ENCODE assay signal across 8 cellular contexts in genomic region chr15:101187820-101188516, GRCh38.
A peak's percentile ranks its signal among the peaks of the same experiment; 100 is the strongest.
DNase-seq lines count a peak whose midpoint lies in the region; ATAC-seq and TF ChIP-seq lines count a peak whose summit lies in the region.

No MANE protein-coding gene starts in this region.

- peaks cover 100% of the 10 kb centered on the region for H3K79me2 ChIP-seq in GM23248 (ENCODE audit: insufficient read depth)

- H3K36me3 ChIP-seq in GM23248 (ENCODE audit: low read depth) = no peaks in the 10 kb centered on the region
- H3K36me3 ChIP-seq in tibial nerve = no peaks in the 10 kb centered on the region
- H3K36me3 ChIP-seq in CD4-positive, alpha-beta memory T cell (ENCODE audit: insufficient read depth, low read length) = no peaks in the 10 kb centered on the region

- no peak for TF ChIP-seq CTCF in tibial nerve (IDR thresholded peaks at IDR 0.05)

- DNase-seq in CD1c-positive myeloid dendritic cell (ENCODE audit: extremely low spot score) (peak; percentile 51), GM23248 (no peak), immature natural killer cell (no peak), tibial nerve (ENCODE audit: low spot score in 2 of 2) (no peak), NCI-H1694 treated with DMSO at 0.1 percent for 48 hours (lab: John Stamatoyannopoulos, UW) (no peak), NCI-H2081 (lab: John Stamatoyannopoulos, UW) (no peak)
- DNase-seq in activated naive CD4-positive, alpha-beta T cell treated with anti-CD3 and anti-CD28 coated beads, Interleukin-2, amount 50 U/mL, for 72 hours (ENCODE audit: low spot score in 2 of 2) = no peak
- no peak for DNase-seq in CD4-positive, alpha-beta memory T cell

- H3K4me3 ChIP-seq in GM23248 (peak overlapping the region; percentile 40), tibial nerve (peak overlapping the region in 1 of 4 donors; percentile 31)
- no peak overlapping the region for H3K4me3 ChIP-seq in CD4-positive, alpha-beta memory T cell (ENCODE audit: low read length in 2 of 2)

- peak overlapping the region; percentile 91 to 98 for H3K27ac Mint-ChIP-seq in activated naive CD4-positive, alpha-beta T cell treated with anti-CD3 and anti-CD28 coated beads, Interleukin-2, amount 50 U/mL, for 72 hours
- peak overlapping the region in 5 of 6 donors; percentile 3 to 76 (median 32) for H3K27ac Mint-ChIP-seq in immature natural killer cell
- H3K27ac Mint-ChIP-seq in CD4-positive, alpha-beta memory T cell = peak overlapping the region in 1 of 7 donors; percentile 51

- peaks cover 47 to 67% of the 10 kb centered on the region in 2 donors for H3K4me1 Mint-ChIP-seq in immature natural killer cell
- peaks cover 35 to 54% (median 46%) of the 10 kb centered on the region in 4 donors for H3K4me1 Mint-ChIP-seq in CD4-positive, alpha-beta memory T cell

- H3K4me1 ChIP-seq in GM23248 (ENCODE audit: insufficient read depth) = peaks cover 58% of the 10 kb centered on the region
- H3K4me1 ChIP-seq in tibial nerve = peaks cover 0 to 90% (median 19%) of the 10 kb centered on the region in 4 donors
- peaks cover 26% of the 10 kb centered on the region for H3K4me1 ChIP-seq in CD4-positive, alpha-beta memory T cell (ENCODE audit: insufficient read depth, low read length)

- peak overlapping the region; percentile 70 for H3K4me2 ChIP-seq in GM23248 (ENCODE audit: unreplicated experiment)

- TF ChIP-seq EP300 in tibial nerve (IDR thresholded peaks at IDR 0.05) = peak in 1 of 2 donors; percentile 44

- H3F3A ChIP-seq in GM23248 (ENCODE audit: insufficient read depth) = peaks cover 38% of the 10 kb centered on the region

- H3K27me3 ChIP-seq in GM23248 (replicated peaks; ENCODE audit: insufficient read depth) (no peaks in the 10 kb centered on the region), tibial nerve (no peaks in the 10 kb centered on the region)
- no peaks in the 10 kb centered on the region for H3K27me3 ChIP-seq in CD4-positive, alpha-beta memory T cell (ENCODE audit: insufficient read depth, low read length)

- peak overlapping the region; percentile 61 for H3K9ac ChIP-seq in GM23248

- H4K20me1 ChIP-seq in GM23248 (ENCODE audit: insufficient read depth) = no peaks in the 10 kb centered on the region

- POLR2A ChIA-PET in CD4-positive, alpha-beta memory T cell (lab: Charles Lee; ENCODE audit: partially characterized antibody) = no interaction called here

- no peak for TF ChIP-seq POLR2A in tibial nerve (IDR thresholded peaks at IDR 0.05)

- no peak overlapping the region for H2AFZ ChIP-seq in GM23248

- H3K9me2 ChIP-seq in GM23248 (ENCODE audit: insufficient read depth) = no peaks in the 10 kb centered on the region

- H3K27me3 Mint-ChIP-seq in immature natural killer cell (ENCODE audit: low read depth in 3 of 3) = peaks cover 0 to 2% (median 2%) of the 10 kb centered on the region in 3 donors
- no peaks in the 10 kb centered on the region for H3K27me3 Mint-ChIP-seq in CD4-positive, alpha-beta memory T cell

- peaks cover 14 to 40% of the 10 kb centered on the region in 2 donors for H3K36me3 Mint-ChIP-seq in activated naive CD4-positive, alpha-beta T cell treated with anti-CD3 and anti-CD28 coated beads, Interleukin-2, amount 50 U/mL, for 72 hours
- H3K36me3 Mint-ChIP-seq in immature natural killer cell = no peaks in the 10 kb centered on the region
- H3K36me3 Mint-ChIP-seq in CD4-positive, alpha-beta memory T cell = peaks cover 0 to 4% of the 10 kb centered on the region in 2 donors

- H3K4me3 Mint-ChIP-seq in immature natural killer cell = peak overlapping the region in 3 of 5 donors; percentile 33 to 62 (median 40)
- H3K4me3 Mint-ChIP-seq in CD4-positive, alpha-beta memory T cell = peak overlapping the region in 2 of 8 donors; percentile 7 to 47

- ATAC-seq in activated naive CD4-positive, alpha-beta T cell treated with anti-CD3 and anti-CD28 coated beads, Interleukin-2, amount 50 U/mL, for 72 hours = no peak

- H3K9me3 Mint-ChIP-seq in activated naive CD4-positive, alpha-beta T cell treated with anti-CD3 and anti-CD28 coated beads, Interleukin-2, amount 50 U/mL, for 72 hours = no peaks in the 10 kb centered on the region
- H3K9me3 Mint-ChIP-seq in immature natural killer cell = no peaks in the 10 kb centered on the region
- H3K9me3 Mint-ChIP-seq in CD4-positive, alpha-beta memory T cell = no peaks in the 10 kb centered on the region

- WGBS in GM23248 (ENCODE audit: low coverage in 1 of 2, low lambda C conversion rate in 2 of 2, missing lambda C conversion rate in 2 of 2), 2 experiments = 77 to 78% methylated on average over 17 of the region's 17 CpGs
- WGBS in tibial nerve, 2 donors = 34 to 37% methylated on average over 17 of the region's 17 CpGs

- in situ Hi-C loops in GM23248 (cut with MboI) = no loop called here

- intact Hi-C loops in CD4-positive, alpha-beta memory T cell (cut with micrococcal nuclease) = no loop called here

- H3K27ac ChIP-seq in GM23248 (peak overlapping the region; percentile 83), tibial nerve (peak overlapping the region in 3 of 4 donors; percentile 42 to 80 (median 53))
- H3K27ac ChIP-seq in CD4-positive, alpha-beta memory T cell (ENCODE audit: low read depth, low read length) = no peak overlapping the region

- CTCF ChIA-PET in CD4-positive, alpha-beta memory T cell (lab: Charles Lee; ENCODE audit: partially characterized antibody) = interaction anchor here (0.7 kb wide), 1 partner anchor 179 kb away, joined by 3 read pairs; no protein-coding TSS in a partner anchor

- H3K9me3 ChIP-seq in GM23248 (ENCODE audit: low read depth) = no peaks in the 10 kb centered on the region
- H3K9me3 ChIP-seq in tibial nerve = no peaks in the 10 kb centered on the region
- no peaks in the 10 kb centered on the region for H3K9me3 ChIP-seq in CD4-positive, alpha-beta memory T cell (ENCODE audit: control insufficient read depth in 1 of 2, low read length in 2 of 2)
